30 cellular contexts compared by ENCODE assay signal in the genomic region with DNA sequence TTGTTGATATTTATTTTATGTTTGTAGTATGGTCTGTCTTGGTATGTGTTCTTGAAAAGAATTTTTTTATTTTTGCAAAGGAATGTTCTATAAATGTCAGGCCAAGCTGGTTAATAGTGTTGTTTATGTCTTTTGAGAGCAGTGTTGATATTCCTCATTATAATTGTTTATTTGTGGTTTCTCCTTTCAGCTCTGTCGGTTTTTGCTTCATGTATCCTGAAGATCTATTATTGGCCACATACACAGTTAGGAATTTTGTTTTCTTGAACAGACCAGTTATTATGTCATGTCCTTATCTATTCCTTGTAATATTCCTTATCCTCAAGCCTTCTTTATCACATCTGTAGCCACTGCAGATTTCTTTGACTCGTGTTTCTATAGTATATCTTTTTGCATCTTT. TPM values are rescaled to one million over a fixed set of nuclear protein-coding genes. Genes with fewer than 3 reads are reported as not detected.
A peak's percentile ranks its signal among the peaks of the same experiment; 100 is the strongest.
DNase-seq lines count a peak whose midpoint lies in the region; ATAC-seq and TF ChIP-seq lines count a peak whose summit lies in the region.
"Had no signal": no experiment of that assay in that cellular context is flagged by ENCODE, and none has a peak within 500 bp of the region (broad histone marks: within the 10 kb centered on the region; RNA-seq: fewer than 3 reads in every experiment).

No MANE protein-coding gene starts in this region.

- H3K27me3 Mint-ChIP-seq in T-helper 17 cell (no peaks in the 10 kb centered on the region), natural killer cell (ENCODE audit: low read depth in 2 of 2) (no peaks in the 10 kb centered on the region)
- H3K27me3 Mint-ChIP-seq: activated naive CD4-positive, alpha-beta T cell treated with anti-CD3 and anti-CD28 coated beads, Interleukin-2, amount 10 ng/mL, durations not matched to agents 7 days and 5 days; stimulated activated naive CD8-positive, alpha-beta T cell treated with anti-CD3 and anti-CD28 coated beads, Interleukin-15, Interleukin-2, amounts not matched to agents 100 ng/mL and 50 ng/mL, for 24 hours; T-cell had no signal

- H3K4me1 Mint-ChIP-seq in T-helper 17 cell (peaks cover 6% of the 10 kb centered on the region), natural killer cell (peaks cover 0 to 4% of the 10 kb centered on the region in 2 donors)

- H3K27ac Mint-ChIP-seq in T-helper 17 cell (no peak overlapping the region), natural killer cell (no peak overlapping the region)
- H3K27ac Mint-ChIP-seq: activated naive CD4-positive, alpha-beta T cell treated with anti-CD3 and anti-CD28 coated beads, Interleukin-2, amount 10 ng/mL, durations not matched to agents 7 days and 5 days; activated T-cell treated with anti-CD3 and anti-CD28 coated beads, Interleukin-2, amount 50 U/mL, for 72 hours; stimulated activated naive CD8-positive, alpha-beta T cell treated with anti-CD3 and anti-CD28 coated beads, Interleukin-15, Interleukin-2, amounts not matched to agents 100 ng/mL and 50 ng/mL, for 24 hours; T-cell had no signal

- no peak overlapping the region for H3K27ac ChIP-seq in AG04450 (ENCODE audit: low read depth, low read length)
- H3K27ac ChIP-seq: ascending aorta, C4-2B, KMS-11, tibial artery had no signal

- H3K4me3 Mint-ChIP-seq in T-helper 17 cell (no peak overlapping the region), natural killer cell (no peak overlapping the region)
- H3K4me3 Mint-ChIP-seq: activated naive CD4-positive, alpha-beta T cell treated with anti-CD3 and anti-CD28 coated beads, Interleukin-2, amount 10 ng/mL, durations not matched to agents 7 days and 5 days; activated T-cell treated with anti-CD3 and anti-CD28 coated beads, Interleukin-2, amount 50 U/mL, for 72 hours; stimulated activated naive CD8-positive, alpha-beta T cell treated with anti-CD3 and anti-CD28 coated beads, Interleukin-15, Interleukin-2, amounts not matched to agents 100 ng/mL and 50 ng/mL, for 24 hours; T-cell had no signal

- H3K4me3 ChIP-seq in AG04450 (ENCODE audit: low read depth, low read length) (no peak overlapping the region), fibroblast of the aortic adventitia (ENCODE audit: low read depth, low read length) (no peak overlapping the region)
- H3K4me3 ChIP-seq: ascending aorta, tibial artery had no signal

- DNase-seq in AG04450 (ENCODE audit: low read depth, low spot score) (peak; percentile 61), H4 (ENCODE audit: low spot score) (peak; percentile 92), amniotic epithelial cell (ENCODE audit: low read depth) (peak; percentile 93), fibroblast of the aortic adventitia (ENCODE audit: low read depth) (peak; percentile 51), T-helper 17 cell (no peak), natural killer cell (no peak), cortex of kidney (lab: John Stamatoyannopoulos, UW) (no peak), amygdala (lab: John Stamatoyannopoulos, UW) (no peak)
- DNase-seq: 8988T; activated CD4-positive, CD25-positive, alpha-beta regulatory T cell treated with anti-CD3 and anti-CD28 coated beads, Interleukin-2, amount 50 U/mL, for 72 hours; activated naive CD4-positive, alpha-beta T cell treated with anti-CD3 and anti-CD28 coated beads, Interleukin-2, amount 10 ng/mL, durations not matched to agents 7 days and 5 days; activated T-cell treated with anti-CD3 and anti-CD28 coated beads, Interleukin-2, amount 50 U/mL, for 72 hours; Calu3; effector memory CD4-positive, alpha-beta T cell; head of caudate nucleus; left cardiac atrium; NCI-H1930; NCI-H345; NCI-H82; occipital lobe; SIG-M5; stimulated activated CD4-positive, alpha-beta T cell treated with anti-CD3 and anti-CD28 coated beads, Interleukin-4, amount 100 ng/mL, for 24 hours; T-cell; tibial artery had no signal

- TF ChIP-seq CTCF in AG04450 (IDR thresholded peaks at IDR 0.05; ENCODE audit: low read depth, low read length) = no peak
- TF ChIP-seq CTCF in fibroblast of the aortic adventitia (IDR thresholded peaks at IDR 0.05; ENCODE audit: insufficient read depth, low read length) = no peak
- no peak for TF ChIP-seq CTCF in natural killer cell (IDR thresholded peaks at IDR 0.05)

- no peaks in the 10 kb centered on the region for H3K9me3 Mint-ChIP-seq in natural killer cell
- H3K9me3 Mint-ChIP-seq: activated naive CD4-positive, alpha-beta T cell treated with anti-CD3 and anti-CD28 coated beads, Interleukin-2, amount 10 ng/mL, durations not matched to agents 7 days and 5 days; activated T-cell treated with anti-CD3 and anti-CD28 coated beads, Interleukin-2, amount 50 U/mL, for 72 hours; stimulated activated naive CD8-positive, alpha-beta T cell treated with anti-CD3 and anti-CD28 coated beads, Interleukin-15, Interleukin-2, amounts not matched to agents 100 ng/mL and 50 ng/mL, for 24 hours; T-cell had no signal

- POLR2A ChIA-PET in AG04450 (lab: Yijun Ruan, JAX) = interaction anchor here (0.9 to 1.2 kb wide), 2 partner anchors 166 to 218 kb away, joined by 3 to 7 read pairs; partner anchors contain the start of gene CD44

- H3K36me3 Mint-ChIP-seq in T-helper 17 cell (ENCODE audit: low read depth) (peaks cover 17% of the 10 kb centered on the region), natural killer cell (peaks cover 18% of the 10 kb centered on the region)

- no peaks in the 10 kb centered on the region for H3K27me3 ChIP-seq in AG04450 (ENCODE audit: control insufficient read depth, insufficient read depth, low read length)
- H3K27me3 ChIP-seq: ascending aorta, tibial artery had no signal

- no peak for ATAC-seq in T-helper 17 cell
- ATAC-seq in natural killer cell = no peak
- ATAC-seq: activated T-cell treated with anti-CD3 and anti-CD28 coated beads, Interleukin-2, amount 50 U/mL, for 72 hours; esophagus mucosa; HCT116; left cardiac atrium; T-cell had no signal

- intact Hi-C loops in natural killer cell (cut with micrococcal nuclease) = no loop called here

- CTCF ChIA-PET in AG04450 (lab: Charles Lee) = no interaction called here

- no peaks in the 10 kb centered on the region for H3K9me3 ChIP-seq in AG04450 (ENCODE audit: control insufficient read depth, insufficient read depth, low read length)
- no peaks in the 10 kb centered on the region for H3K9me3 ChIP-seq in T-helper 17 cell (ENCODE audit: control insufficient read depth, low read length, poor library complexity, severe bottlenecking)
- H3K9me3 ChIP-seq: ascending aorta, tibial artery had no signal

RNA-seq across cellular contexts. Expression of gene PDHX, which starts 56.5 kb away (rescaled TPM):
- 49.6 and 68.8 TPM in 2 replicates for polyA plus RNA-seq in AG04450 (2011; rRNA removed)
- 51.2 and 53.4 TPM in 2 replicates for polyA minus RNA-seq in AG04450 (2011; rRNA and poly(A)+ RNA removed)
- total RNA-seq in H4 (2014; rRNA removed; shearing (Covaris generic)) = 74.8 and 78.9 TPM in 2 replicates
- 36.6 and 41.8 TPM in 2 replicates for total RNA-seq in fibroblast of the aortic adventitia (ENCODE audit: low replicate concordance)
- 10 to 100 TPM; 16.0 to 20.8 TPM for total RNA-seq in T-helper 17 cell
- 10 to 100 TPM; 18.3 to 27.1 (median 20.9) TPM for total RNA-seq in natural killer cell

RNA-seq across cellular contexts. Expression of gene APIP, which starts 56.7 kb away (rescaled TPM):
- polyA plus RNA-seq in AG04450 (2011; rRNA removed) = 15.0 and 20.1 TPM in 2 replicates
- 4.6 and 8.4 TPM in 2 replicates for polyA minus RNA-seq in AG04450 (2011; rRNA and poly(A)+ RNA removed)
- total RNA-seq in H4 (2014; rRNA removed; shearing (Covaris generic)) = 124 and 131 TPM in 2 replicates
- 24.9 and 32.4 TPM in 2 replicates for total RNA-seq in fibroblast of the aortic adventitia (ENCODE audit: low replicate concordance)
- 1 to 10 TPM; 6.4 to 8.4 TPM for total RNA-seq in T-helper 17 cell
- total RNA-seq in natural killer cell = 1 to 10 TPM; 6.6 to 9.4 (median 8.1) TPM

Comparison
In these comparisons a context has a peak if more than half of its experiments do, and no peak if none do; other contexts are left out.
1. DNase-seq: peak in AG04450 (single experiment), H4 (single experiment), amniotic epithelial cell (single experiment) and fibroblast of the aortic adventitia (single experiment); none in T-helper 17 cell (0 of 3), natural killer cell (single experiment), cortex of kidney (single experiment) and amygdala (0 of 56).